ENCODE assay signal across 20 cellular contexts in genomic region chr6:52584203-52584602, GRCh38. TPM values are rescaled to one million over a fixed set of nuclear protein-coding genes. Genes with fewer than 3 reads are reported as not detected.
DNase-seq lines count a peak whose midpoint lies in the region; ATAC-seq, FAIRE-seq and TF ChIP-seq lines count a peak whose summit lies in the region.
"Had no signal": no experiment of that assay in that cellular context is flagged by ENCODE, and none has a peak within 500 bp of the region (broad histone marks: within the 10 kb centered on the region; RNA-seq: fewer than 3 reads in every experiment).

No MANE protein-coding gene starts in this region.

- TF ChIP-seq POLR2A in HepG2 (IDR thresholded peaks at IDR 0.05; ENCODE audit: insufficient read depth in 1 of 2, low read depth in 2 of 2, low read length in 2 of 2) (no peak), right lobe of liver (IDR thresholded peaks at IDR 0.05) (no peak)

- TF ChIP-seq EP300 in HepG2 (IDR thresholded peaks at IDR 0.05; ENCODE audit: low read depth in 2 of 2, low read length in 2 of 2) = no peak
- no peak for TF ChIP-seq EP300 in HepG2 (CRISPR knock-in tag; IDR thresholded peaks at IDR 0.05; ENCODE audit: borderline replicate concordance)

- no peak for TF ChIP-seq RAD21 in HepG2 (CRISPR knock-in tag; IDR thresholded peaks at IDR 0.05)

- no peak overlapping the region for H3K4me2 ChIP-seq in HepG2 (ENCODE audit: low read depth, low read length)
- H3K4me2 ChIP-seq: A549; BLaER1 treated with 17β-estradiol and CSF1 and Interleukin-3, amounts not matched to agents 10 nM and 100 nM had no signal

- in situ Hi-C loops in HepG2 (cut with HindIII; ENCODE audit: extremely low pct_ligation_motif_present, low pct_unique_long_range_greater_than_20kb) = no loop called here

- ATAC-seq in HepG2 = no peak
- no peak for ATAC-seq in right lobe of liver
- ATAC-seq in GM21529 (IDR thresholded peaks at IDR 0.05; ENCODE audit: unreplicated experiment) = no peak
- ATAC-seq: A549; CD8-positive, alpha-beta T cell had no signal

- H3K79me2 ChIP-seq in HepG2 (ENCODE audit: insufficient read depth, low read length) = no peaks in the 10 kb centered on the region

- H3K9me3 ChIP-seq in HepG2 (ENCODE audit: low read length) (no peaks in the 10 kb centered on the region), right lobe of liver (no peaks in the 10 kb centered on the region)
- H3K9me3 ChIP-seq: A549, Caco-2 had no signal

- 91% methylated on average over 3 of the region's 3 CpGs for WGBS in HepG2 (ENCODE audit: low lambda C conversion rate)
- 92% methylated on average over 3 of the region's 3 CpGs for WGBS in right lobe of liver (ENCODE audit: insufficient coverage, low coverage, low lambda C conversion rate, missing lambda C conversion rate)

- H3K4me1 ChIP-seq in HepG2 (ENCODE audit: insufficient read depth, low read length) (peaks cover 32% of the 10 kb centered on the region), right lobe of liver (peaks cover 0 to 12% (median 5%) of the 10 kb centered on the region in 4 donors)

- H4K20me1 ChIP-seq in HepG2 (ENCODE audit: insufficient read depth, low read length) = no peaks in the 10 kb centered on the region
- H4K20me1 ChIP-seq: BLaER1 treated with 17β-estradiol and CSF1 and Interleukin-3, amounts not matched to agents 10 nM and 100 nM had no signal

- POLR2A ChIA-PET in HepG2 (lab: Yijun Ruan, JAX) = no interaction called here

- DNase-seq in HepG2 (ENCODE audit: low spot score) (no peak), right lobe of liver (no peak), RPMI8226 (peak; percentile 78), HPDE6-E6E7 (ENCODE audit: extremely low spot score) (no peak)
- DNase-seq: AML-193; Caco-2; Calu3; CD4-positive, alpha-beta T cell; CD8-positive, alpha-beta T cell; DMS79 treated with DMSO at 0.1 percent for 48 hours; GF-D8 had no signal

- FAIRE-seq in HepG2 (lab: Jason Lieb, UNC) = no peak
- FAIRE-seq: A549, D721Med, G401.6, GM12891, GM19239 had no signal

- intact Hi-C loops in HepG2 (cut with micrococcal nuclease; ENCODE audit: unreplicated experiment) = no loop called here
- intact Hi-C loops in right lobe of liver (cut with DNase I) = no loop called here

- no peak overlapping the region for H3K9ac ChIP-seq in HepG2 (ENCODE audit: insufficient read depth, low read depth, low read length)
- H3K9ac ChIP-seq: BLaER1 treated with 17β-estradiol and CSF1 and Interleukin-3, amounts not matched to agents 10 nM and 100 nM had no signal

- H3K27ac ChIP-seq in HepG2 (ENCODE audit: extremely low read length, insufficient read depth, low read length) (no peak overlapping the region), right lobe of liver (no peak overlapping the region)
- H3K27ac ChIP-seq: 22Rv1; A549; BLaER1 treated with 17β-estradiol and CSF1 and Interleukin-3, amounts not matched to agents 10 nM and 100 nM; C4-2B had no signal

- TF ChIP-seq CTCF in HepG2 (CRISPR knock-in tag; IDR thresholded peaks at IDR 0.05) (no peak), right lobe of liver (IDR thresholded peaks at IDR 0.05) (no peak)

- CTCF ChIA-PET in HepG2 (lab: Yijun Ruan, JAX; ENCODE audit: low intra/inter-chr PET ratio, low total read pairs) = no interaction called here

- H3K4me3 ChIP-seq in HepG2 (replicated peaks in 1 of 3; ENCODE audit: insufficient read depth in 1 of 3, low read depth in 2 of 3, low read length in 3 of 3) (no peak overlapping the region), right lobe of liver (no peak overlapping the region)
- H3K4me3 ChIP-seq: A549; BLaER1 treated with 17β-estradiol and CSF1 and Interleukin-3, amounts not matched to agents 10 nM and 100 nM had no signal

- no peak overlapping the region for H2AFZ ChIP-seq in HepG2 (ENCODE audit: low read length)

- BruUV-seq in HepG2 (replicated peaks; lab: Mats Ljungman, UMichigan) = no TSS peak

- H3K27me3 ChIP-seq in HepG2 (ENCODE audit: control insufficient read depth in 1 of 2, insufficient read depth in 2 of 2, low read length in 2 of 2) = no peaks in the 10 kb centered on the region
- no peaks in the 10 kb centered on the region for H3K27me3 ChIP-seq in right lobe of liver
- H3K27me3 ChIP-seq: BLaER1 treated with 17β-estradiol and CSF1 and Interleukin-3, amounts not matched to agents 10 nM and 100 nM had no signal

- H3K36me3 ChIP-seq in HepG2 (replicated peaks in 1 of 2; ENCODE audit: control insufficient read depth in 1 of 2, insufficient read depth in 2 of 2, low read length in 2 of 2) (no peaks in the 10 kb centered on the region), right lobe of liver (no peaks in the 10 kb centered on the region)

TF ChIP-seq in HepG2, 621 proteins besides CTCF, POLR2A, EP300 and RAD21:
- 0 out of 2 replicates have a peak, but pooled peaks have one; percentile 31 for TF ChIP-seq ZNF121 (CRISPR knock-in tag; IDR thresholded peaks at IDR 0.05)
- no peak for TF ChIP-seq ATF5 (CRISPR knock-in tag; IDR thresholded peaks at IDR 0.05; ENCODE audit: low read depth)
- TF ChIP-seq RELA (CRISPR knock-in tag; IDR thresholded peaks at IDR 0.05) = no peak
- no peak for TF ChIP-seq SNAPC2 (CRISPR knock-in tag; IDR thresholded peaks at IDR 0.05)

RNA-seq across cellular contexts. Expression of gene TRAM2, which starts 7.3 kb away (rescaled TPM):
- total RNA-seq in HepG2 (2016; rRNA removed; fragmentation: Illumina TruSeq; extraction: Trizol) (40.5 and 49.1 TPM in 2 replicates), right lobe of liver (10 to 100 TPM; 16.1 to 24.8 (median 17.8) TPM)
- total RNA-seq in HepG2 (2016; cell fraction: cytosol; rRNA removed; fragmentation: Illumina TruSeq; extraction: Trizol; ENCODE audit: low read depth) = 4.0 and 4.7 TPM in 2 replicates
- total RNA-seq in HepG2 (2016; cell fraction: insoluble cytoplasmic fraction; rRNA removed; fragmentation: Illumina TruSeq; extraction: Trizol) = 36.8 and 47.0 TPM in 2 replicates
- total RNA-seq in HepG2 (2016; cell fraction: membrane; rRNA removed; fragmentation: Illumina TruSeq; extraction: Trizol) = 24.9 and 25.7 TPM in 2 replicates
- 50.0 and 60.1 TPM in 2 replicates for total RNA-seq in HepG2 (2016; cell fraction: nucleus; rRNA removed; fragmentation: Illumina TruSeq; extraction: Trizol)
- polyA plus RNA-seq in HepG2 (2011; rRNA removed) = 68.2 and 72.5 TPM in 2 replicates
- polyA plus RNA-seq in HepG2 (2011; cell fraction: cytosol; rRNA removed) = 51.1 and 62.3 TPM in 2 replicates
- polyA plus RNA-seq in HepG2 (2011; cell fraction: nucleus; rRNA removed) = 100.0 and 109 TPM in 2 replicates
- polyA plus RNA-seq in HepG2 (2012) = 42.0 and 55.5 TPM in 2 replicates
- polyA plus RNA-seq in HepG2 (2016; cell fraction: cytosol; fragmentation: Illumina TruSeq; extraction: Trizol; ENCODE audit: low read depth) = 2.3 and 2.5 TPM in 2 replicates
- polyA plus RNA-seq in HepG2 (2016; cell fraction: insoluble cytoplasmic fraction; fragmentation: Illumina TruSeq; extraction: Trizol; ENCODE audit: low read depth) = 27.8 and 31.3 TPM in 2 replicates
- polyA plus RNA-seq in HepG2 (2016; cell fraction: membrane; fragmentation: Illumina TruSeq; extraction: Trizol; ENCODE audit: low read depth) = 11.1 and 12.4 TPM in 2 replicates
- polyA plus RNA-seq in HepG2 (2016; cell fraction: nucleus; fragmentation: Illumina TruSeq; extraction: Trizol; ENCODE audit: insufficient read depth, low read depth) = 72.8 and 73.2 TPM in 2 replicates
- polyA minus RNA-seq in HepG2 (2011; rRNA and poly(A)+ RNA removed; ENCODE audit: low replicate concordance) = 21.3 and 119 TPM in 2 replicates
- polyA minus RNA-seq in HepG2 (2011; cell fraction: cytosol; rRNA and poly(A)+ RNA removed) = 67.1 and 80.2 TPM in 2 replicates
- 60.0 and 64.5 TPM in 2 replicates for polyA minus RNA-seq in HepG2 (2011; cell fraction: nucleus; rRNA and poly(A)+ RNA removed)
